ENCODE assay signal across 19 cellular contexts in genomic region chr1:46969014-46969619, GRCh38. TPM values are rescaled to one million over a fixed set of nuclear protein-coding genes. Genes with fewer than 3 reads are reported as not detected.
DNase-seq lines count a peak whose midpoint lies in the region; ATAC-seq and TF ChIP-seq lines count a peak whose summit lies in the region.
"Had no signal": no experiment of that assay in that cellular context is flagged by ENCODE, and none has a peak within 500 bp of the region (broad histone marks: within the 10 kb centered on the region; RNA-seq: fewer than 3 reads in every experiment).

No MANE protein-coding gene starts in this region.

- POLR2A ChIA-PET in A673 (lab: Charles Lee; ENCODE audit: low non-redundant PET), result no interaction called here
- POLR2A ChIA-PET in HCT116 (lab: Charles Lee), result no interaction called here
- POLR2A ChIA-PET in SK-N-SH (lab: Yijun Ruan, JAX), result no interaction called here

- H2AFZ ChIP-seq in HCT116 (ENCODE audit: low read depth, low read length, poor library complexity, severe bottlenecking) (no peak overlapping the region), SK-N-SH (ENCODE audit: low read depth) (no peak overlapping the region)

- H3K79me2 ChIP-seq in HCT116 (ENCODE audit: insufficient read depth, low read length), result no peaks in the 10 kb centered on the region
- no peaks in the 10 kb centered on the region for H3K79me2 ChIP-seq in SK-N-SH (ENCODE audit: insufficient read depth)

- H3K9me2 ChIP-seq in HCT116 (ENCODE audit: insufficient read depth) (no peaks in the 10 kb centered on the region), SK-N-SH (no peaks in the 10 kb centered on the region)

- 4% methylated on average over 5 of the region's 5 CpGs for whole genome bisulfite sequencing in SK-N-SH (ENCODE audit: low lambda C conversion rate)

- TF ChIP-seq RAD21 in HCT116 (IDR thresholded peaks at IDR 0.05; ENCODE audit: low read depth) (no peak), SK-N-SH (IDR thresholded peaks at IDR 0.05; ENCODE audit: low read length) (no peak)

- CTCF ChIA-PET in A673 (lab: Charles Lee) (no interaction called here), HCT116 (lab: Charles Lee) (no interaction called here), SK-N-SH (lab: Yijun Ruan, JAX) (no interaction called here)

- TF ChIP-seq EP300 in SK-N-SH (IDR thresholded peaks at IDR 0.05; ENCODE audit: borderline replicate concordance in 1 of 2, low read depth in 1 of 2, low read length in 1 of 2), result no peak

- no peak for TF ChIP-seq POLR2A in HCT116 (IDR thresholded peaks at IDR 0.05; ENCODE audit: borderline replicate concordance, extremely low read depth, insufficient read depth, insufficient read length)

- intact Hi-C loops in A673 (cut with micrococcal nuclease; ENCODE audit: unreplicated experiment), result no loop called here
- intact Hi-C loops in HCT116 (cut with micrococcal nuclease), result no loop called here

- H3K9ac ChIP-seq in HCT116 (ENCODE audit: low read length) (no peak overlapping the region), SK-N-SH (no peak overlapping the region)

- DNase-seq in A673 (ENCODE audit: low spot score) (no peak), HCT116 (ENCODE audit: low read depth, low spot score) (no peak), SK-N-SH (no peak), iPS-NIHi7 (ENCODE audit: extremely low spot score) (peak; percentile 25), NCI-H510A treated with DMSO at 0.1 percent for 48 hours (lab: John Stamatoyannopoulos, UW) (no peak), medulla oblongata (ENCODE audit: extremely low spot score) (no peak), NCI-H2227 (lab: John Stamatoyannopoulos, UW; ENCODE audit: unreplicated experiment) (no peak)
- DNase-seq: activated effector memory CD4-positive, alpha-beta T cell treated with anti-CD3 and anti-CD28 coated beads, Interleukin-2, amount 50 U/mL, for 16 hours; amygdala; immature natural killer cell; midbrain; NCI-H187 treated with DMSO at 0.1 percent for 48 hours; NCI-H526; sigmoid colon; substantia nigra had no signal

- RAD21 ChIA-PET in HCT116 (lab: Charles Lee; ENCODE audit: low non-redundant PET in 1 of 2, low total read pairs in 2 of 2, uncharacterized antibody in 2 of 2, unreplicated experiment in 2 of 2), result no interaction called here

- H3K4me3 ChIP-seq in A673 (ENCODE audit: low read depth, low read length, poor library complexity, severe bottlenecking) (no peak overlapping the region), HCT116 (replicated peaks in 1 of 2; ENCODE audit: low read depth in 1 of 2, low read length in 2 of 2) (no peak overlapping the region), SK-N-SH (ENCODE audit: low read depth in 2 of 2, low read length in 1 of 2) (no peak overlapping the region)
- H3K4me3 ChIP-seq: sigmoid colon had no signal

- H3F3A ChIP-seq in SK-N-SH (replicated peaks; ENCODE audit: insufficient read depth), result no peaks in the 10 kb centered on the region

- H3K36me3 ChIP-seq in A673 (ENCODE audit: insufficient read depth, low read length, poor library complexity, severe bottlenecking) (no peaks in the 10 kb centered on the region), HCT116 (ENCODE audit: control insufficient read depth in 1 of 2, insufficient read depth in 2 of 2, low read length in 2 of 2) (no peaks in the 10 kb centered on the region), SK-N-SH (replicated peaks in 1 of 2; ENCODE audit: control insufficient read depth in 1 of 2, insufficient read depth in 2 of 2, low read length in 1 of 2) (no peaks in the 10 kb centered on the region)
- H3K36me3 ChIP-seq: sigmoid colon had no signal

- TF ChIP-seq CTCF in A673 (conservative IDR thresholded peaks at IDR 0.05; ENCODE audit: low read depth, low read length) (peak; percentile 50), HCT116 (IDR thresholded peaks at IDR 0.05 in 2 of 3, conservative IDR thresholded peaks at IDR 0.05 in 1 of 3; ENCODE audit: borderline replicate concordance in 1 of 3, insufficient read depth in 1 of 3, low read depth in 2 of 3, low read length in 2 of 3) (peak; percentile 9 to 47 (median 45); a peak in 4 of 6 replicates), SK-N-SH (IDR thresholded peaks at IDR 0.05) (peak; percentile 36; the same call in 1 of the 2 replicates)

- H3K9me3 ChIP-seq in A673 (ENCODE audit: low read depth, low read length, poor library complexity, severe bottlenecking), result no peaks in the 10 kb centered on the region
- H3K9me3 ChIP-seq in HCT116 (ENCODE audit: control insufficient read depth in 1 of 2, insufficient read depth in 1 of 2, low read depth in 1 of 2, low read length in 2 of 2), result no peaks in the 10 kb centered on the region; a peak in 1 of 4 replicates
- H3K9me3 ChIP-seq in SK-N-SH, result no peaks in the 10 kb centered on the region
- H3K9me3 ChIP-seq: sigmoid colon had no signal

- BruUV-seq in A673 (replicated peaks; lab: Mats Ljungman, UMichigan) (no TSS peak), HCT116 (replicated peaks; lab: Mats Ljungman, UMichigan) (no TSS peak)

- H3K4me1 ChIP-seq in A673 (ENCODE audit: insufficient read depth, low read length, poor library complexity, severe bottlenecking) (no peaks in the 10 kb centered on the region), HCT116 (ENCODE audit: control insufficient read depth in 1 of 2, insufficient read depth in 2 of 2, low read length in 2 of 2) (no peaks in the 10 kb centered on the region), SK-N-SH (ENCODE audit: control insufficient read depth in 1 of 2, insufficient read depth in 2 of 2, low read depth in 1 of 2, low read length in 1 of 2) (no peaks in the 10 kb centered on the region)
- H3K4me1 ChIP-seq: sigmoid colon had no signal

- H3K4me2 ChIP-seq in HCT116 (ENCODE audit: low read length), result no peak overlapping the region
- no peak overlapping the region for H3K4me2 ChIP-seq in SK-N-SH

- peaks cover 8% of the 10 kb centered on the region for H3K27me3 ChIP-seq in A673 (replicated peaks; ENCODE audit: insufficient read depth, low read depth, low read length, poor library complexity)
- H3K27me3 ChIP-seq in HCT116 (ENCODE audit: insufficient read depth, low read length), result peaks cover 13% of the 10 kb centered on the region
- no peaks in the 10 kb centered on the region for H3K27me3 ChIP-seq in SK-N-SH (ENCODE audit: insufficient read depth)
- H3K27me3 ChIP-seq: sigmoid colon had no signal

- no peaks in the 10 kb centered on the region for H4K20me1 ChIP-seq in HCT116 (ENCODE audit: insufficient read depth)
- H4K20me1 ChIP-seq in SK-N-SH (ENCODE audit: insufficient read depth), result no peaks in the 10 kb centered on the region

- H3K27ac ChIP-seq in A673 (ENCODE audit: low read depth, low read length, poor library complexity, severe bottlenecking) (no peak overlapping the region), HCT116 (ENCODE audit: low read depth, low read length) (no peak overlapping the region), SK-N-SH (ENCODE audit: low read depth in 2 of 2, low read length in 1 of 2) (no peak overlapping the region)
- H3K27ac ChIP-seq: RWPE1, sigmoid colon had no signal

- ATAC-seq in HCT116, result peak; percentile 59
- ATAC-seq in GM18519 (IDR thresholded peaks at IDR 0.05; ENCODE audit: low FRiP score, unreplicated experiment), result no peak

TF ChIP-seq in HCT116, 20 proteins besides CTCF, POLR2A, EP300 and RAD21:
- TF ChIP-seq POLR2AphosphoS5 (IDR thresholded peaks at IDR 0.05; ENCODE audit: low read depth, low read length) (no peak), FOSL1 (IDR thresholded peaks at IDR 0.05; ENCODE audit: low read depth) (no peak), EZH2phosphoT487 (IDR thresholded peaks at IDR 0.05; ENCODE audit: borderline replicate concordance) (no peak), ZFX (IDR thresholded peaks at IDR 0.05) (no peak), CBX3 (IDR thresholded peaks at IDR 0.05; ENCODE audit: low read depth) (no peak), SRF (IDR thresholded peaks at IDR 0.05; ENCODE audit: low read depth) (no peak)

TF ChIP-seq in SK-N-SH, 30 proteins besides CTCF, POLR2A, EP300 and RAD21 (continues in another document):
- TF ChIP-seq GATA2 (CRISPR knock-in tag; IDR thresholded peaks at IDR 0.05) (no peak), TCF12 (IDR thresholded peaks at IDR 0.05) (no peak), NRF1 (IDR thresholded peaks at IDR 0.05; ENCODE audit: low read depth, low read length) (no peak), USF2 (IDR thresholded peaks at IDR 0.05; ENCODE audit: borderline replicate concordance, low read depth, low read length) (no peak), RXRA (IDR thresholded peaks at IDR 0.05; ENCODE audit: borderline replicate concordance, low read depth) (no peak), RFX5 (IDR thresholded peaks at IDR 0.05; ENCODE audit: low read length) (no peak), TAF1 (IDR thresholded peaks at IDR 0.05; ENCODE audit: borderline replicate concordance, low read depth, low read length) (no peak), MEF2A (IDR thresholded peaks at IDR 0.05; ENCODE audit: borderline replicate concordance, low read depth) (no peak), EZH2phosphoT487 (IDR thresholded peaks at IDR 0.05; ENCODE audit: borderline replicate concordance, low read depth) (no peak), MAX (IDR thresholded peaks at IDR 0.05; ENCODE audit: low read depth) (no peak), NFIC (IDR thresholded peaks at IDR 0.05; ENCODE audit: borderline replicate concordance) (no peak), JUND (IDR thresholded peaks at IDR 0.05) (no peak)

RNA-seq across cellular contexts. Expression of gene CYP4A11, which starts 27.8 kb away (rescaled TPM):
- total RNA-seq in A673 (2021) (not detected in 2 replicates), HCT116 (2021; ENCODE audit: unreplicated experiment) (not detected)
- not detected in 2 replicates for polyA plus RNA-seq in HCT116 (2012)
- polyA plus RNA-seq in SK-N-SH (2012; rRNA removed), result not detected in 2 replicates
- polyA plus RNA-seq in SK-N-SH (2012; cell fraction: cytosol; rRNA removed), result not detected in 2 replicates
- polyA plus RNA-seq in SK-N-SH (2012; cell fraction: nucleus; rRNA removed), result 0.02 TPM in 1 of 2 replicates, not detected in the other
- total RNA-seq: MCF 10A; sigmoid colon; T-helper 1 cell treated with Interleukin-12 subunit alpha and Interleukin-12 subunit beta and Interleukin-4 antibody, amounts not matched to agents 30 ng/mL and 1 ng/mL, for 36 hours had no signal
- polyA plus RNA-seq: immature natural killer cell, sigmoid colon had no signal

RNA-seq across cellular contexts. Expression of gene CYP4X1, which starts 54.4 kb away (rescaled TPM):
- total RNA-seq in A673 (2021) (not detected in 2 replicates), HCT116 (2021; ENCODE audit: unreplicated experiment) (not detected)
- not detected in 2 replicates for polyA plus RNA-seq in HCT116 (2012)
- polyA plus RNA-seq in SK-N-SH (2012; rRNA removed), result 0.67 and 0.88 TPM in 2 replicates
- 0.68 and 0.81 TPM in 2 replicates for polyA plus RNA-seq in SK-N-SH (2012; cell fraction: cytosol; rRNA removed)
- 0.32 and 0.64 TPM in 2 replicates for polyA plus RNA-seq in SK-N-SH (2012; cell fraction: nucleus; rRNA removed)
- total RNA-seq: T-helper 1 cell treated with Interleukin-12 subunit alpha and Interleukin-12 subunit beta and Interleukin-4 antibody, amounts not matched to agents 30 ng/mL and 1 ng/mL, for 36 hours had no signal
- polyA plus RNA-seq: immature natural killer cell had no signal
